ENCODE assay signal across 17 cellular contexts in genomic region chr9:115845648-115846312, GRCh38.
A peak's percentile ranks its signal among the peaks of the same experiment; 100 is the strongest.
DNase-seq lines count a peak whose midpoint lies in the region; ATAC-seq, FAIRE-seq and TF ChIP-seq lines count a peak whose summit lies in the region.
"Had no signal": no experiment of that assay in that cellular context is flagged by ENCODE, and none has a peak within 500 bp of the region (broad histone marks: within the 10 kb centered on the region; RNA-seq: fewer than 3 reads in every experiment).

No MANE protein-coding gene starts in this region.

- peak; percentile 62 for DNase-seq in AG10803 (ENCODE audit: low read depth)
- DNase-seq in NCI-H226: peak; percentile 43
- DNase-seq in H1 (ENCODE audit: low read depth in 1 of 2, low spot score in 2 of 2): no peak
- peak; percentile 19 for DNase-seq in kidney epithelial cell (ENCODE audit: low read depth)
- no peak for DNase-seq in heart left ventricle
- no peak for DNase-seq in cerebellar nuclear complex (lab: John Stamatoyannopoulos, UW)
- no peak for DNase-seq in activated CD8-positive, alpha-beta memory T cell treated with anti-CD3 and anti-CD28 coated beads, Interleukin-2, amount 10 ng/mL, durations not matched to agents 7 days and 5 days
- no peak for DNase-seq in activated T-cell treated with anti-CD3 and anti-CD28 coated beads, Interleukin-2, amount 50 U/mL, for 4 hours
- DNase-seq: activated T-cell treated with anti-CD3 and anti-CD28 coated beads, Interleukin-2, amount 50 U/mL, for 72 hours; aorta; midbrain; NCI-H1417 treated with DMSO at 0.1 percent for 48 hours; posterior cingulate gyrus had no signal

- no peak overlapping the region for H3K14ac ChIP-seq in H1 (ENCODE audit: insufficient read length)

- H3K23me2 ChIP-seq in H1 (ENCODE audit: low read depth, low read length): no peaks in the 10 kb centered on the region; the same call in 1 of the 2 replicates

- no peak overlapping the region for H3K23ac ChIP-seq in H1 (ENCODE audit: insufficient read length)

- H4K20me1 ChIP-seq in H1 (replicated peaks in 1 of 2; ENCODE audit: control insufficient read depth in 1 of 2, insufficient read depth in 2 of 2, low read length in 2 of 2): no peaks in the 10 kb centered on the region
- H4K20me1 ChIP-seq: BLaER1 had no signal

- peak overlapping the region; percentile 35; the same call in 1 of the 2 replicates for H2BK12ac ChIP-seq in H1 (ENCODE audit: low read depth, low read length)

- FAIRE-seq in H1 (lab: Jason Lieb, UNC): no peak
- FAIRE-seq: G401.6 had no signal

- H3K36me3 Mint-ChIP-seq in activated CD8-positive, alpha-beta memory T cell treated with anti-CD3 and anti-CD28 coated beads, Interleukin-2, amount 10 ng/mL, durations not matched to agents 7 days and 5 days: no peaks in the 10 kb centered on the region
- no peaks in the 10 kb centered on the region for H3K36me3 Mint-ChIP-seq in activated T-cell treated with anti-CD3 and anti-CD28 coated beads, Interleukin-2, amount 50 U/mL, for 4 hours (ENCODE audit: insufficient read depth)
- H3K36me3 Mint-ChIP-seq: IgD-negative memory B cell; stimulated activated memory B cell treated with anti-CD40 and anti-IgM and Interleukin-4, amounts not matched to agents 10 μg/mL and 1 μg/mL and 100 μg/mL, for 72 hours had no signal

- H2AK5ac ChIP-seq in H1 (ENCODE audit: low read depth, low read length): no peak overlapping the region

- intact Hi-C loops in heart left ventricle (cut with DNase I): no loop called here

- H3K9me3 ChIP-seq in H1 (ENCODE audit: insufficient read depth in 2 of 2, low read depth in 1 of 2, low read length in 1 of 2) (no peaks in the 10 kb centered on the region), heart left ventricle (no peaks in the 10 kb centered on the region)
- H3K9me3 ChIP-seq: BLaER1 had no signal

- H3K4me1 Mint-ChIP-seq in activated CD8-positive, alpha-beta memory T cell treated with anti-CD3 and anti-CD28 coated beads, Interleukin-2, amount 10 ng/mL, durations not matched to agents 7 days and 5 days: no peaks in the 10 kb centered on the region
- no peaks in the 10 kb centered on the region for H3K4me1 Mint-ChIP-seq in activated T-cell treated with anti-CD3 and anti-CD28 coated beads, Interleukin-2, amount 50 U/mL, for 4 hours (ENCODE audit: low read depth)
- H3K4me1 Mint-ChIP-seq: IgD-negative memory B cell; stimulated activated memory B cell treated with anti-CD40 and anti-IgM and Interleukin-4, amounts not matched to agents 10 μg/mL and 1 μg/mL and 100 μg/mL, for 72 hours had no signal

- no peak overlapping the region for H3K27ac Mint-ChIP-seq in activated CD8-positive, alpha-beta memory T cell treated with anti-CD3 and anti-CD28 coated beads, Interleukin-2, amount 10 ng/mL, durations not matched to agents 7 days and 5 days
- H3K27ac Mint-ChIP-seq: activated T-cell treated with anti-CD3 and anti-CD28 coated beads, Interleukin-2, amount 50 U/mL, for 72 hours; IgD-negative memory B cell; stimulated activated memory B cell treated with anti-CD40 and anti-IgM and Interleukin-4, amounts not matched to agents 10 μg/mL and 1 μg/mL and 100 μg/mL, for 72 hours had no signal

- H3K36me3 ChIP-seq in H1 (ENCODE audit: control insufficient read depth in 2 of 4, insufficient read depth in 4 of 4, low read length in 3 of 4): no peaks in the 10 kb centered on the region
- H3K36me3 ChIP-seq in kidney epithelial cell (ENCODE audit: control insufficient read depth, insufficient read depth, low read length): no peaks in the 10 kb centered on the region
- no peaks in the 10 kb centered on the region for H3K36me3 ChIP-seq in heart left ventricle
- H3K36me3 ChIP-seq: BLaER1 had no signal

- TF ChIP-seq RAD21 in H1 (IDR thresholded peaks at IDR 0.05 in 1 of 2, conservative IDR thresholded peaks at IDR 0.05 in 1 of 2; ENCODE audit: low read depth in 2 of 2, low read length in 2 of 2): no peak

- H3K4me2 ChIP-seq in H1 (ENCODE audit: insufficient read depth in 1 of 2, low read depth in 2 of 2, low read length in 2 of 2): no peak overlapping the region
- H3K4me2 ChIP-seq: BLaER1 had no signal

- peak overlapping the region; percentile 14 for H3K56ac ChIP-seq in H1 (replicated peaks; ENCODE audit: insufficient read length, low read depth, low read length)

- POLR2A ChIA-PET in H1 (lab: Charles Lee; ENCODE audit: partially characterized antibody): interaction anchor here (0.8 kb wide), 1 partner anchor 745 kb away, joined by 3 read pairs; no protein-coding TSS in a partner anchor

- TF ChIP-seq CTCF in AG10803 (conservative IDR thresholded peaks at IDR 0.05; ENCODE audit: low read length) (no peak), H1 (IDR thresholded peaks at IDR 0.05; ENCODE audit: control extremely low read depth in 1 of 3, insufficient read depth in 1 of 3, low read depth in 1 of 3, low read length in 3 of 3) (no peak), kidney epithelial cell (IDR thresholded peaks at IDR 0.05; ENCODE audit: insufficient read depth, low read length, poor library complexity, severe bottlenecking) (no peak), heart left ventricle (IDR thresholded peaks at IDR 0.05) (no peak)

- TF ChIP-seq EP300 in H1 (IDR thresholded peaks at IDR 0.05; ENCODE audit: borderline replicate concordance in 1 of 2, low read depth in 2 of 2, low read length in 2 of 2): no peak

- peaks cover under 1% of the 10 kb centered on the region for H3K9me3 Mint-ChIP-seq in activated CD8-positive, alpha-beta memory T cell treated with anti-CD3 and anti-CD28 coated beads, Interleukin-2, amount 10 ng/mL, durations not matched to agents 7 days and 5 days (ENCODE audit: low read depth)
- no peaks in the 10 kb centered on the region for H3K9me3 Mint-ChIP-seq in activated T-cell treated with anti-CD3 and anti-CD28 coated beads, Interleukin-2, amount 50 U/mL, for 4 hours

- no peak overlapping the region for H2BK15ac ChIP-seq in H1 (ENCODE audit: low read length)

- no peaks in the 10 kb centered on the region for H3K79me2 ChIP-seq in H1 (ENCODE audit: control insufficient read depth in 1 of 2, insufficient read depth in 2 of 2, low read length in 2 of 2)

- CTCF ChIA-PET in H1 (lab: Charles Lee; ENCODE audit: partially characterized antibody): no interaction called here
- CTCF ChIA-PET in activated CD8-positive, alpha-beta memory T cell treated with anti-CD3 and anti-CD28 coated beads, Interleukin-2, amount 10 ng/mL, durations not matched to agents 7 days and 5 days (lab: Charles Lee): no interaction called here

- H3K4me1 ChIP-seq in H1 (replicated peaks in 1 of 4; ENCODE audit: control insufficient read depth in 3 of 4, insufficient read depth in 4 of 4, low read length in 3 of 4) (peaks cover 0 to 3% (median 2%) of the 10 kb centered on the region in 4 experiments; a peak in 3 of 7 replicates), heart left ventricle (no peaks in the 10 kb centered on the region)

- H3K4ac ChIP-seq in H1 (replicated peaks; ENCODE audit: insufficient read length, low read depth, low read length): peak overlapping the region; percentile 65

- no peak overlapping the region for H3K9ac ChIP-seq in H1 (replicated peaks in 1 of 4; ENCODE audit: extremely low read depth in 1 of 4, low read depth in 3 of 4, low read length in 3 of 4)
- H3K9ac ChIP-seq: BLaER1 had no signal

- peak overlapping the region; percentile 4; the same call in 1 of the 2 replicates for H2AFZ ChIP-seq in H1 (ENCODE audit: low read length)

- 91% methylated on average over 3 of the region's 3 CpGs; no CpG with 5 or more reads in 1 of the 2 experiments for WGBS in H1 (ENCODE audit: extremely low coverage in 1 of 2, insufficient coverage in 1 of 2, insufficient read length in 1 of 2, insufficient replicate concordance in 2 of 2, low coverage in 1 of 2, low lambda C conversion rate in 2 of 2, missing lambda C conversion rate in 1 of 2), 2 experiments
- 67 to 79% (median 75%) methylated on average over 3 of the region's 3 CpGs for WGBS in heart left ventricle, 4 donors

- H2BK120ac ChIP-seq in H1 (replicated peaks; ENCODE audit: low read depth, low read length): peak overlapping the region; percentile 79

- H3K4me3 Mint-ChIP-seq in activated CD8-positive, alpha-beta memory T cell treated with anti-CD3 and anti-CD28 coated beads, Interleukin-2, amount 10 ng/mL, durations not matched to agents 7 days and 5 days: no peak overlapping the region
- H3K4me3 Mint-ChIP-seq in activated T-cell treated with anti-CD3 and anti-CD28 coated beads, Interleukin-2, amount 50 U/mL, for 4 hours: no peak overlapping the region
- H3K4me3 Mint-ChIP-seq: activated T-cell treated with anti-CD3 and anti-CD28 coated beads, Interleukin-2, amount 50 U/mL, for 72 hours; IgD-negative memory B cell; stimulated activated memory B cell treated with anti-CD40 and anti-IgM and Interleukin-4, amounts not matched to agents 10 μg/mL and 1 μg/mL and 100 μg/mL, for 72 hours had no signal

- H2BK20ac ChIP-seq in H1 (ENCODE audit: low read length): peak overlapping the region; percentile 62; the same call in 1 of the 2 replicates

- H4K91ac ChIP-seq in H1 (replicated peaks; ENCODE audit: insufficient read length, low read length): no peak overlapping the region

- peak overlapping the region; percentile 68; the same call in 1 of the 2 replicates for H2BK5ac ChIP-seq in H1 (ENCODE audit: low read depth, low read length)

- TF ChIP-seq POLR2A in H1 (IDR thresholded peaks at IDR 0.05; ENCODE audit: control extremely low read depth in 1 of 2, low read depth in 2 of 2, low read length in 2 of 2): no peak
- no peak for TF ChIP-seq POLR2A in heart left ventricle (IDR thresholded peaks at IDR 0.05)

- no peaks in the 10 kb centered on the region for H3K79me1 ChIP-seq in H1 (ENCODE audit: low read depth, low read length)

- no peak overlapping the region for H4K5ac ChIP-seq in H1 (ENCODE audit: insufficient read length, low read depth, low read length)

- no peak overlapping the region for H3K27ac ChIP-seq in H1 (ENCODE audit: low read depth, low read length)
- no peak overlapping the region for H3K27ac ChIP-seq in heart left ventricle
- H3K27ac ChIP-seq: BLaER1 had no signal

- no peaks in the 10 kb centered on the region for H3K27me3 ChIP-seq in H1 (replicated peaks in 1 of 4; ENCODE audit: control insufficient read depth in 3 of 4, extremely low read depth in 1 of 4, insufficient read depth in 3 of 4, low read length in 3 of 4)
- no peaks in the 10 kb centered on the region for H3K27me3 ChIP-seq in kidney epithelial cell (ENCODE audit: control insufficient read depth, insufficient read depth, low read length)
- H3K27me3 ChIP-seq in heart left ventricle: no peaks in the 10 kb centered on the region
- H3K27me3 ChIP-seq: BLaER1 had no signal

- H3K4me3 ChIP-seq in AG10803 (ENCODE audit: low read length) (no peak overlapping the region), H1 (ENCODE audit: extremely low read depth in 1 of 4, insufficient read depth in 2 of 4, low read depth in 3 of 4, low read length in 4 of 4) (no peak overlapping the region), kidney epithelial cell (ENCODE audit: low read depth, low read length) (no peak overlapping the region), heart left ventricle (no peak overlapping the region)
- H3K4me3 ChIP-seq: BLaER1 had no signal

- ATAC-seq in heart left ventricle: no peak
- no peak for ATAC-seq in activated CD8-positive, alpha-beta memory T cell treated with anti-CD3 and anti-CD28 coated beads, Interleukin-2, amount 10 ng/mL, durations not matched to agents 7 days and 5 days
- ATAC-seq in activated T-cell treated with anti-CD3 and anti-CD28 coated beads, Interleukin-2, amount 50 U/mL, for 4 hours: no peak
- ATAC-seq: activated T-cell treated with anti-CD3 and anti-CD28 coated beads, Interleukin-2, amount 50 U/mL, for 72 hours; stimulated activated memory B cell treated with anti-CD40 and anti-IgM and Interleukin-4, amounts not matched to agents 10 μg/mL and 1 μg/mL and 100 μg/mL, for 72 hours had no signal

- no peaks in the 10 kb centered on the region for H3K27me3 Mint-ChIP-seq in activated CD8-positive, alpha-beta memory T cell treated with anti-CD3 and anti-CD28 coated beads, Interleukin-2, amount 10 ng/mL, durations not matched to agents 7 days and 5 days
- peaks cover 2% of the 10 kb centered on the region for H3K27me3 Mint-ChIP-seq in activated T-cell treated with anti-CD3 and anti-CD28 coated beads, Interleukin-2, amount 50 U/mL, for 4 hours (ENCODE audit: low read depth)
- H3K27me3 Mint-ChIP-seq: IgD-negative memory B cell; stimulated activated memory B cell treated with anti-CD40 and anti-IgM and Interleukin-4, amounts not matched to agents 10 μg/mL and 1 μg/mL and 100 μg/mL, for 72 hours had no signal

- no peak overlapping the region for H4K8ac ChIP-seq in H1 (ENCODE audit: extremely low read depth, insufficient read depth, low read length)

- H3K18ac ChIP-seq in H1 (ENCODE audit: extremely low read depth, low read length): no peak overlapping the region

Comparison
In these comparisons a context has a peak if more than half of its experiments do, and no peak if none do; other contexts are left out.
1. DNase-seq: peak in AG10803 (single experiment), NCI-H226 (single experiment) and kidney epithelial cell (single experiment); none in H1 (0 of 2), heart left ventricle (0 of 5), cerebellar nuclear complex (0 of 2), activated CD8-positive, alpha-beta memory T cell treated with anti-CD3 and anti-CD28 coated beads, Interleukin-2, amount 10 ng/mL, durations not matched to agents 7 days and 5 days (single experiment) and activated T-cell treated with anti-CD3 and anti-CD28 coated beads, Interleukin-2, amount 50 U/mL, for 4 hours (single experiment).